Comparison of ENCODE assay signal across 17 cellular contexts in genomic region chr1:98515744-98516143, GRCh38.
DNase-seq lines count a peak whose midpoint lies in the region; ATAC-seq and TF ChIP-seq lines count a peak whose summit lies in the region.
"Had no signal": no experiment of that assay in that cellular context is flagged by ENCODE, and none has a peak within 500 bp of the region (broad histone marks: within the 10 kb centered on the region; RNA-seq: fewer than 3 reads in every experiment).

No MANE protein-coding gene starts in this region.

- no TSS peak for BruUV-seq in IMR-90 (replicated peaks; lab: Mats Ljungman, UMichigan)
- BruUV-seq in mammary epithelial cell (replicated peaks; lab: Mats Ljungman, UMichigan), result TSS peak; percentile 67

- H2AK9ac ChIP-seq in IMR-90 (replicated peaks; ENCODE audit: low read depth, low read length, poor library complexity), result peak overlapping the region; percentile 37

- H2BK5ac ChIP-seq in IMR-90 (ENCODE audit: low read depth, low read length, poor library complexity, severe bottlenecking) (no peak overlapping the region), mesendoderm (ENCODE audit: low read length) (no peak overlapping the region)

- H4K8ac ChIP-seq in IMR-90 (ENCODE audit: low read depth in 2 of 2, low read length in 2 of 2) (no peak overlapping the region), mesendoderm (ENCODE audit: low read depth, low read length) (no peak overlapping the region)

- POLR2A ChIA-PET in IMR-90 (lab: Charles Lee; ENCODE audit: unreplicated experiment), result no interaction called here

- H3K4me3 Mint-ChIP-seq in stimulated activated memory B cell treated with anti-CD40 and anti-IgM and Interleukin-4, amounts not matched to agents 10 μg/mL and 1 μg/mL and 100 μg/mL, for 72 hours, result no peak overlapping the region
- H3K4me3 Mint-ChIP-seq: CD8-positive, alpha-beta T cell; HFFc6 had no signal

- no peaks in the 10 kb centered on the region for H3K27me3 Mint-ChIP-seq in stimulated activated memory B cell treated with anti-CD40 and anti-IgM and Interleukin-4, amounts not matched to agents 10 μg/mL and 1 μg/mL and 100 μg/mL, for 72 hours

- H3K4me3 ChIP-seq in IMR-90 (ENCODE audit: insufficient read depth, low read depth, low read length) (no peak overlapping the region), mammary epithelial cell (replicated peaks in 1 of 3; ENCODE audit: insufficient read depth in 1 of 3, low read depth in 2 of 3, low read length in 3 of 3) (no peak overlapping the region), mesendoderm (ENCODE audit: low read length) (no peak overlapping the region)
- H3K4me3 ChIP-seq: A549 had no signal

- DNase-seq in IMR-90, result no peak
- DNase-seq in mammary epithelial cell, result no peak
- no peak for DNase-seq in mesendoderm
- DNase-seq in COR-L47 (lab: John Stamatoyannopoulos, UW), result no peak
- no peak for DNase-seq in NCI-H2081 treated with DMSO at 0.1 percent for 48 hours (lab: John Stamatoyannopoulos, UW)
- no peak for DNase-seq in Kasumi-1 (lab: John Stamatoyannopoulos, UW)
- DNase-seq: BE2C; Caco-2; CD8-positive, alpha-beta T cell; DND-41; GDM1; GOT3; HCEC 1CT; HFFc6 had no signal

- no CpG with 5 or more reads among the region's 1 CpG for WGBS in IMR-90 (ENCODE audit: extremely low coverage in 2 of 2, insufficient read length in 1 of 2), 2 experiments
- WGBS in mammary epithelial cell (ENCODE audit: low coverage, missing lambda C conversion rate), result 100% methylated on average over 1 of the region's 1 CpG
- no CpG with 5 or more reads among the region's 1 CpG for WGBS in mesendoderm (ENCODE audit: extremely low coverage, insufficient coverage, low lambda C conversion rate)

- no peaks in the 10 kb centered on the region for H3K4me1 ChIP-seq in IMR-90 (ENCODE audit: control insufficient read depth, insufficient read depth, low read length)
- peaks cover 13% of the 10 kb centered on the region for H3K4me1 ChIP-seq in mammary epithelial cell (ENCODE audit: insufficient read depth, low read length)
- H3K4me1 ChIP-seq in mesendoderm (ENCODE audit: control insufficient read depth, low read depth, low read length), result no peaks in the 10 kb centered on the region
- H3K4me1 ChIP-seq: A549, BE2C, Caco-2 had no signal

- H3K9me3 Mint-ChIP-seq in stimulated activated memory B cell treated with anti-CD40 and anti-IgM and Interleukin-4, amounts not matched to agents 10 μg/mL and 1 μg/mL and 100 μg/mL, for 72 hours, result peaks cover 13% of the 10 kb centered on the region
- H3K9me3 Mint-ChIP-seq: HFFc6 had no signal

- H3K4ac ChIP-seq in IMR-90 (ENCODE audit: low read depth, low read length) (no peak overlapping the region), mesendoderm (ENCODE audit: low read depth, low read length) (peak overlapping the region; percentile 40)

- no peak for TF ChIP-seq RAD21 in IMR-90 (IDR thresholded peaks at IDR 0.05; ENCODE audit: low read length)

- H2BK120ac ChIP-seq in IMR-90 (ENCODE audit: low read depth, low read length), result no peak overlapping the region
- no peak overlapping the region for H2BK120ac ChIP-seq in mesendoderm (ENCODE audit: low read depth, low read length)

- H2AK5ac ChIP-seq in IMR-90 (ENCODE audit: low read depth, low read length) (no peak overlapping the region), mesendoderm (ENCODE audit: low read length) (no peak overlapping the region)

- H3K36me3 Mint-ChIP-seq in stimulated activated memory B cell treated with anti-CD40 and anti-IgM and Interleukin-4, amounts not matched to agents 10 μg/mL and 1 μg/mL and 100 μg/mL, for 72 hours, result no peaks in the 10 kb centered on the region
- H3K36me3 Mint-ChIP-seq: CD8-positive, alpha-beta T cell had no signal

- CTCF ChIA-PET in IMR-90 (lab: Yijun Ruan, JAX), result no interaction called here
- CTCF ChIA-PET in mammary epithelial cell (lab: Charles Lee; ENCODE audit: low non-redundant PET), result interaction anchor here (0.7 kb wide), 1 partner anchor 710 kb away, joined by 4 read pairs; no protein-coding TSS in a partner anchor

- intact Hi-C loops in IMR-90 (cut with micrococcal nuclease), result no loop called here
- intact Hi-C loops in mammary epithelial cell (cut with micrococcal nuclease), result no loop called here

- H3K23ac ChIP-seq in IMR-90 (ENCODE audit: low read depth, low read length) (no peak overlapping the region), mesendoderm (ENCODE audit: low read length) (no peak overlapping the region)

- no peak overlapping the region for H3K27ac Mint-ChIP-seq in stimulated activated memory B cell treated with anti-CD40 and anti-IgM and Interleukin-4, amounts not matched to agents 10 μg/mL and 1 μg/mL and 100 μg/mL, for 72 hours
- H3K27ac Mint-ChIP-seq: CD8-positive, alpha-beta T cell; HFFc6 had no signal

- no peaks in the 10 kb centered on the region for H3K9me3 ChIP-seq in IMR-90 (ENCODE audit: control insufficient read depth, insufficient read depth, low read length)
- no peaks in the 10 kb centered on the region for H3K9me3 ChIP-seq in mammary epithelial cell (replicated peaks; ENCODE audit: insufficient read depth, low read length)
- H3K9me3 ChIP-seq: A549, BE2C, Caco-2 had no signal

- H2AFZ ChIP-seq in IMR-90 (replicated peaks; ENCODE audit: low read length, poor library complexity) (no peak overlapping the region), mammary epithelial cell (ENCODE audit: low read depth, low read length) (peak overlapping the region; percentile 86)

- H3K36me3 ChIP-seq in IMR-90 (ENCODE audit: control insufficient read depth, insufficient read depth, low read length) (no peaks in the 10 kb centered on the region), mammary epithelial cell (ENCODE audit: insufficient read depth, low read length) (no peaks in the 10 kb centered on the region), mesendoderm (ENCODE audit: control insufficient read depth, insufficient read depth, low read length) (no peaks in the 10 kb centered on the region)
- H3K36me3 ChIP-seq: BE2C had no signal

- H3K79me1 ChIP-seq in IMR-90 (ENCODE audit: low read depth in 1 of 2, low read length in 2 of 2) (no peaks in the 10 kb centered on the region), mesendoderm (ENCODE audit: low read length) (no peaks in the 10 kb centered on the region)

- H4K20me1 ChIP-seq in IMR-90 (ENCODE audit: insufficient read depth, low read length) (no peaks in the 10 kb centered on the region), mammary epithelial cell (ENCODE audit: insufficient read depth, low read length) (no peaks in the 10 kb centered on the region)

- TF ChIP-seq POLR2A in IMR-90 (IDR thresholded peaks at IDR 0.05; ENCODE audit: low read depth, low read length), result no peak

- H4K91ac ChIP-seq in IMR-90 (ENCODE audit: insufficient read depth, low read depth, low read length), result no peak overlapping the region

- H2BK20ac ChIP-seq in IMR-90 (ENCODE audit: low read depth, low read length), result no peak overlapping the region

- H3K79me2 ChIP-seq in mammary epithelial cell (ENCODE audit: insufficient read depth, low read length) (no peaks in the 10 kb centered on the region), mesendoderm (ENCODE audit: control insufficient read depth, insufficient read depth, low read length) (no peaks in the 10 kb centered on the region)

- no peak for TF ChIP-seq CTCF in IMR-90 (conservative IDR thresholded peaks at IDR 0.05; ENCODE audit: low read depth, low read length)
- no peak for TF ChIP-seq CTCF in mammary epithelial cell (conservative IDR thresholded peaks at IDR 0.05 in 1 of 2, IDR thresholded peaks at IDR 0.05 in 1 of 2; ENCODE audit: extremely low read depth in 1 of 2, insufficient read depth in 1 of 2, low read depth in 1 of 2, low read length in 2 of 2)

- H3K9me1 ChIP-seq in IMR-90 (ENCODE audit: insufficient read depth, low read length), result no peaks in the 10 kb centered on the region

- in situ Hi-C loops in IMR-90 (cut with MboI; ENCODE audit: low sequenced_read_pairs) (no loop called here), mammary epithelial cell (cut with MboI; ENCODE audit: low sequenced_read_pairs in 2 of 2) (no loop called here)

- H2BK15ac ChIP-seq in IMR-90 (ENCODE audit: low read depth, low read length) (no peak overlapping the region), mesendoderm (replicated peaks; ENCODE audit: low read depth) (no peak overlapping the region)

- H3K27me3 ChIP-seq in IMR-90 (ENCODE audit: control insufficient read depth, insufficient read depth, low read length), result no peaks in the 10 kb centered on the region
- H3K27me3 ChIP-seq in mammary epithelial cell (ENCODE audit: insufficient read depth, low read length), result no peaks in the 10 kb centered on the region
- no peaks in the 10 kb centered on the region for H3K27me3 ChIP-seq in mesendoderm (ENCODE audit: insufficient read depth, low read length, poor library complexity)
- H3K27me3 ChIP-seq: BE2C had no signal

- H3K18ac ChIP-seq in IMR-90 (ENCODE audit: low read depth, low read length) (no peak overlapping the region), mesendoderm (ENCODE audit: low read length) (no peak overlapping the region)

- H3K14ac ChIP-seq in IMR-90 (replicated peaks; ENCODE audit: low read depth, low read length), result no peak overlapping the region

- dilution Hi-C loops in IMR-90 (cut with HindIII; ENCODE audit: low sequenced_read_pairs, unreplicated experiment), result no loop called here
- dilution Hi-C loops in mammary epithelial cell (cut with HindIII; ENCODE audit: low sequenced_read_pairs), result no loop called here

- no peaks in the 10 kb centered on the region for H3K4me1 Mint-ChIP-seq in stimulated activated memory B cell treated with anti-CD40 and anti-IgM and Interleukin-4, amounts not matched to agents 10 μg/mL and 1 μg/mL and 100 μg/mL, for 72 hours

- H3K4me2 ChIP-seq in IMR-90 (ENCODE audit: low read depth, low read length) (no peak overlapping the region), mammary epithelial cell (ENCODE audit: insufficient read depth, low read depth, low read length) (no peak overlapping the region), mesendoderm (ENCODE audit: low read length) (no peak overlapping the region)
- H3K4me2 ChIP-seq: A549 had no signal

- H4K5ac ChIP-seq in IMR-90 (ENCODE audit: low read depth, low read length), result no peak overlapping the region
- no peak overlapping the region for H4K5ac ChIP-seq in mesendoderm (ENCODE audit: low read length)

- no peak overlapping the region for H3K27ac ChIP-seq in IMR-90 (ENCODE audit: insufficient read depth, low read length)
- peak overlapping the region; percentile 9 for H3K27ac ChIP-seq in mammary epithelial cell (ENCODE audit: insufficient read depth, low read depth, low read length)
- H3K27ac ChIP-seq in mesendoderm (ENCODE audit: low read depth, low read length), result no peak overlapping the region
- H3K27ac ChIP-seq: A549, C4-2B had no signal

- no peak overlapping the region for H3K9ac ChIP-seq in IMR-90 (ENCODE audit: low read depth, low read length)
- H3K9ac ChIP-seq in mammary epithelial cell (ENCODE audit: insufficient read depth, low read length), result no peak overlapping the region
- no peak overlapping the region for H3K9ac ChIP-seq in mesendoderm (ENCODE audit: low read length)

- no peak overlapping the region for H3K56ac ChIP-seq in IMR-90 (ENCODE audit: extremely low read depth, insufficient read depth, low read length)
- H3K56ac ChIP-seq in mesendoderm (ENCODE audit: low read length), result no peak overlapping the region

- ATAC-seq in IMR-90 (ENCODE audit: low read depth), result no peak
- ATAC-seq in stimulated activated memory B cell treated with anti-CD40 and anti-IgM and Interleukin-4, amounts not matched to agents 10 μg/mL and 1 μg/mL and 100 μg/mL, for 72 hours, result peak; percentile 24
- ATAC-seq: A549; CD8-positive, alpha-beta T cell had no signal
